In genomic region chr14:34122081-34122480, GRCh38 we compare ENCODE assay signal across 26 cellular contexts.
"Had no signal": no experiment of that assay in that cellular context is flagged by ENCODE, and none has a peak within 500 bp of the region (broad histone marks: within the 10 kb centered on the region; RNA-seq: fewer than 3 reads in every experiment).

No MANE protein-coding gene starts in this region.

- H3K4me3 ChIP-seq: SK-N-MC had no signal

- H3K27me3 ChIP-seq: brain microvascular endothelial cell had no signal

- DNase-seq: activated CD4-positive, alpha-beta memory T cell treated with anti-CD3 and anti-CD28 coated beads for 36 hours; activated CD4-positive, alpha-beta T cell treated with anti-CD3 and anti-CD28 coated beads, Interleukin-2, amount 10 ng/mL, durations not matched to agents 7 days and 5 days; activated CD4-positive, CD25-positive, alpha-beta regulatory T cell; activated CD8-positive, alpha-beta memory T cell treated with anti-CD3 and anti-CD28 coated beads for 24 hours; activated gamma-delta T cell; activated naive CD4-positive, alpha-beta T cell treated with anti-CD3 and anti-CD28 coated beads, Interleukin-2, amount 10 ng/mL, durations not matched to agents 7 days and 5 days; activated naive CD8-positive, alpha-beta T cell treated with anti-CD3 and anti-CD28 coated beads for 36 hours; activated T-cell treated with anti-CD3 and anti-CD28 coated beads for 4 hours; activated T-cell treated with anti-CD3 and anti-CD28 coated beads, Interleukin-2, amount 50 U/mL, for 48 hours; brain microvascular endothelial cell; cerebellar nuclear complex; MM.1S; NCI-H1105; NCI-H1436 treated with DMSO at 0.1 percent for 48 hours; NCI-H187; NCI-H2081; NCI-H510A treated with DMSO at 0.1 percent for 48 hours; NCI-H69; NK-92 treated with Interleukin-12 subunit alpha and Interleukin-12 subunit beta, amount 100 ng/mL, for 24 hours; OCI-M1; RPMI8226; T-cell had no signal

- H3K36me3 ChIP-seq: brain microvascular endothelial cell had no signal

- H3K27ac ChIP-seq: brain microvascular endothelial cell, SK-N-MC had no signal

- ATAC-seq: activated T-helper 17 cell treated with anti-CD3 and anti-CD28 coated beads, Interleukin-2, amount 50 U/mL, for 72 hours; Panc1; Right ventricle myocardium inferior; T-cell had no signal
